ENCODE assay signal across 38 cellular contexts in the genomic region with DNA sequence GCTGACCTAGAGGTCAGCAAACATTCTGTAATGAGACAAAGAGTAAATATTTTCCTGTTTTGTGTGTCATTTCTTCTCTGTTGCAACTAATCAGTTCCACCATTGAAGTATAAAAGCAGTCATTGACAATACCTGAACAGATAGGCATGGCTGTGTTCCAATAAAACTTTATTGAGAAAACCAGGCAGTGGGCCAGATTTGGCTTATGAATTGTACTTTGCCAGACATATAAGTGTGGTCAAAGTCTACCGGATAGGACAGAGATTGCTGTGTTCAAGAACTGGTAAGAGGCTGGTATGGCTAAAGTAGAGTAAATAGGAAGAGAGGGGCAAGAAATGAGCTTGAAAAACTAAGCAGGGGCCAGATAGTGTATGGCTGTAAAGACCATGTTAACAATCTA. TPM values are rescaled to one million over a fixed set of nuclear protein-coding genes. Genes with fewer than 3 reads are reported as not detected.
"Had no signal": no experiment of that assay in that cellular context is flagged by ENCODE, and none has a peak within 500 bp of the region (broad histone marks: within the 10 kb centered on the region; RNA-seq: fewer than 3 reads in every experiment).

No MANE protein-coding gene starts in this region.

- H3K27ac Mint-ChIP-seq: activated CD4-positive, alpha-beta memory T cell treated with anti-CD3 and anti-CD28 coated beads for 36 hours; activated CD4-positive, alpha-beta T cell treated with anti-CD3 and anti-CD28 coated beads for 36 hours; activated CD4-positive, alpha-beta T cell treated with anti-CD3 and anti-CD28 coated beads, Interleukin-2, amount 10 ng/mL, durations not matched to agents 24 days and 14 days; activated CD8-positive, alpha-beta memory T cell treated with anti-CD3 and anti-CD28 coated beads, Interleukin-2, amount 10 ng/mL, durations not matched to agents 7 days and 5 days; activated CD8-positive, alpha-beta T cell treated with anti-CD3 and anti-CD28 coated beads, Interleukin-2, amount 10 ng/mL, durations not matched to agents 7 days and 5 days; activated naive CD4-positive, alpha-beta T cell treated with anti-CD3 and anti-CD28 coated beads for 36 hours; activated naive CD4-positive, alpha-beta T cell treated with anti-CD3 and anti-CD28 coated beads, Interleukin-2, amount 50 U/mL, for 24 hours; activated naive CD8-positive, alpha-beta T cell treated with anti-CD3 and anti-CD28 coated beads for 36 hours; activated naive CD8-positive, alpha-beta T cell treated with anti-CD3 and anti-CD28 coated beads, Interleukin-2, amount 50 U/mL, for 24 hours; activated T-helper 1 cell treated with anti-CD3 and anti-CD28 coated beads, Interleukin-12 subunit alpha, Interleukin-12 subunit beta, Interleukin-2, Interleukin-4 antibody, amounts not matched to agents 30 ng/mL and 10 ng/mL and 1 ng/mL, durations not matched to agents 14 hours and 24 hours and 36 hours; activated T-helper 2 cell treated with anti-CD3 and anti-CD28 coated beads, Interferon-gamma antibody, Interleukin-2, Interleukin-4, amounts not matched to agents 10 μg/mL and 5 μg/mL and 100 μg/mL, durations not matched to agents 14 hours and 24 hours and 36 hours had no signal

- H3K36me3 Mint-ChIP-seq: activated CD4-positive, alpha-beta memory T cell treated with anti-CD3 and anti-CD28 coated beads for 36 hours; activated CD8-positive, alpha-beta memory T cell treated with anti-CD3 and anti-CD28 coated beads, Interleukin-2, amount 10 ng/mL, durations not matched to agents 7 days and 5 days; activated naive CD4-positive, alpha-beta T cell treated with anti-CD3 and anti-CD28 coated beads, Interleukin-2, amount 50 U/mL, for 24 hours; activated naive CD8-positive, alpha-beta T cell treated with anti-CD3 and anti-CD28 coated beads for 36 hours had no signal

- H3K9me3 Mint-ChIP-seq: activated CD4-positive, alpha-beta memory T cell treated with anti-CD3 and anti-CD28 coated beads for 36 hours; activated CD4-positive, alpha-beta T cell treated with anti-CD3 and anti-CD28 coated beads, Interleukin-2, amount 10 ng/mL, durations not matched to agents 24 days and 14 days; activated naive CD4-positive, alpha-beta T cell treated with anti-CD3 and anti-CD28 coated beads for 36 hours; activated naive CD8-positive, alpha-beta T cell treated with anti-CD3 and anti-CD28 coated beads for 36 hours; activated naive CD8-positive, alpha-beta T cell treated with anti-CD3 and anti-CD28 coated beads, Interleukin-2, amount 50 U/mL, for 24 hours; activated T-helper 1 cell treated with anti-CD3 and anti-CD28 coated beads, Interleukin-12 subunit alpha, Interleukin-12 subunit beta, Interleukin-2, Interleukin-4 antibody, amounts not matched to agents 30 ng/mL and 10 ng/mL and 1 ng/mL, durations not matched to agents 14 hours and 24 hours and 36 hours; activated T-helper 2 cell treated with anti-CD3 and anti-CD28 coated beads, Interferon-gamma antibody, Interleukin-2, Interleukin-4, amounts not matched to agents 10 μg/mL and 5 μg/mL and 100 μg/mL, durations not matched to agents 14 hours and 24 hours and 36 hours had no signal

- H3K27me3 Mint-ChIP-seq: activated CD4-positive, alpha-beta memory T cell treated with anti-CD3 and anti-CD28 coated beads for 36 hours; activated CD4-positive, alpha-beta T cell treated with anti-CD3 and anti-CD28 coated beads, Interleukin-2, amount 10 ng/mL, durations not matched to agents 24 days and 14 days; activated CD8-positive, alpha-beta memory T cell treated with anti-CD3 and anti-CD28 coated beads, Interleukin-2, amount 10 ng/mL, durations not matched to agents 7 days and 5 days had no signal

- FAIRE-seq: colon, endometrium, endothelial cell of umbilical vein had no signal

- ATAC-seq: activated CD4-positive, alpha-beta T cell treated with anti-CD3 and anti-CD28 coated beads for 36 hours; activated CD8-positive, alpha-beta memory T cell treated with anti-CD3 and anti-CD28 coated beads, Interleukin-2, amount 10 ng/mL, durations not matched to agents 7 days and 5 days; activated CD8-positive, alpha-beta T cell treated with anti-CD3 and anti-CD28 coated beads, Interleukin-2, amount 10 ng/mL, durations not matched to agents 7 days and 5 days; activated naive CD8-positive, alpha-beta T cell treated with anti-CD3 and anti-CD28 coated beads, Interleukin-2, amount 50 U/mL, for 24 hours; body of pancreas; gastroesophageal sphincter had no signal

- H3K27ac ChIP-seq: adrenal gland, body of pancreas, epithelial cell of prostate, esophagus squamous epithelium, gastroesophageal sphincter had no signal

- H3K9me3 ChIP-seq: adrenal gland, body of pancreas, esophagus squamous epithelium, gastroesophageal sphincter had no signal

- H3K4me1 ChIP-seq: adrenal gland, body of pancreas, esophagus squamous epithelium, gastroesophageal sphincter had no signal

- DNase-seq: activated CD4-positive, alpha-beta memory T cell treated with anti-CD3 and anti-CD28 coated beads for 36 hours; activated CD4-positive, alpha-beta T cell treated with anti-CD3 and anti-CD28 coated beads for 36 hours; activated CD4-positive, alpha-beta T cell treated with anti-CD3 and anti-CD28 coated beads, Interleukin-2, amount 10 ng/mL, durations not matched to agents 24 days and 14 days; activated CD4-positive, CD25-positive, alpha-beta regulatory T cell; activated CD4-positive, CD25-positive, alpha-beta regulatory T cell treated with anti-CD3 and anti-CD28 coated beads, Interleukin-2, amount 50 U/mL, for 72 hours; activated CD8-positive, alpha-beta memory T cell treated with anti-CD3 and anti-CD28 coated beads, Interleukin-2, amount 10 ng/mL, durations not matched to agents 7 days and 5 days; activated CD8-positive, alpha-beta memory T cell treated with anti-CD3 and anti-CD28 coated beads, Interleukin-2, amount 50 U/mL, for 4 hours; activated CD8-positive, alpha-beta T cell treated with anti-CD3 and anti-CD28 coated beads, Interleukin-2, amount 10 ng/mL, durations not matched to agents 7 days and 5 days; activated effector memory CD4-positive, alpha-beta T cell treated with anti-CD3 and anti-CD28 coated beads, Interleukin-2, amount 50 U/mL, for 16 hours; activated naive CD4-positive, alpha-beta T cell treated with anti-CD3 and anti-CD28 coated beads for 36 hours; activated naive CD8-positive, alpha-beta T cell treated with anti-CD3 and anti-CD28 coated beads for 36 hours; activated naive CD8-positive, alpha-beta T cell treated with anti-CD3 and anti-CD28 coated beads, Interleukin-2, amount 50 U/mL, for 24 hours; activated T-cell treated with anti-CD3 and anti-CD28 coated beads, Interleukin-2, amount 50 U/mL, for 1 hour; activated T-cell treated with anti-CD3 and anti-CD28 coated beads, Interleukin-2, amount 50 U/mL, for 48 hours; adrenal gland; amygdala; aorta; body of pancreas; caudate nucleus; effector CD8-positive, alpha-beta T cell; esophagus squamous epithelium; foreskin melanocyte; head of caudate nucleus; T-helper 2 cell had no signal

- H3K36me3 ChIP-seq: adrenal gland, esophagus squamous epithelium, gastroesophageal sphincter had no signal

- H3K27me3 ChIP-seq: adrenal gland, body of pancreas, esophagus squamous epithelium, gastroesophageal sphincter had no signal

- H3K4me1 Mint-ChIP-seq: activated CD4-positive, alpha-beta T cell treated with anti-CD3 and anti-CD28 coated beads for 36 hours; activated CD4-positive, alpha-beta T cell treated with anti-CD3 and anti-CD28 coated beads, Interleukin-2, amount 10 ng/mL, durations not matched to agents 24 days and 14 days; activated CD8-positive, alpha-beta memory T cell treated with anti-CD3 and anti-CD28 coated beads, Interleukin-2, amount 10 ng/mL, durations not matched to agents 7 days and 5 days; activated naive CD4-positive, alpha-beta T cell treated with anti-CD3 and anti-CD28 coated beads, Interleukin-2, amount 50 U/mL, for 24 hours; activated naive CD8-positive, alpha-beta T cell treated with anti-CD3 and anti-CD28 coated beads for 36 hours; activated naive CD8-positive, alpha-beta T cell treated with anti-CD3 and anti-CD28 coated beads, Interleukin-2, amount 50 U/mL, for 24 hours had no signal

- H3K4me3 Mint-ChIP-seq: activated CD4-positive, alpha-beta memory T cell treated with anti-CD3 and anti-CD28 coated beads for 36 hours; activated CD4-positive, alpha-beta T cell treated with anti-CD3 and anti-CD28 coated beads for 36 hours; activated CD4-positive, alpha-beta T cell treated with anti-CD3 and anti-CD28 coated beads, Interleukin-2, amount 10 ng/mL, durations not matched to agents 24 days and 14 days; activated CD8-positive, alpha-beta memory T cell treated with anti-CD3 and anti-CD28 coated beads, Interleukin-2, amount 10 ng/mL, durations not matched to agents 7 days and 5 days; activated CD8-positive, alpha-beta T cell treated with anti-CD3 and anti-CD28 coated beads, Interleukin-2, amount 10 ng/mL, durations not matched to agents 7 days and 5 days; activated naive CD4-positive, alpha-beta T cell treated with anti-CD3 and anti-CD28 coated beads for 36 hours; activated naive CD4-positive, alpha-beta T cell treated with anti-CD3 and anti-CD28 coated beads, Interleukin-2, amount 50 U/mL, for 24 hours; activated naive CD8-positive, alpha-beta T cell treated with anti-CD3 and anti-CD28 coated beads for 36 hours; activated naive CD8-positive, alpha-beta T cell treated with anti-CD3 and anti-CD28 coated beads, Interleukin-2, amount 50 U/mL, for 24 hours; activated T-helper 1 cell treated with anti-CD3 and anti-CD28 coated beads, Interleukin-12 subunit alpha, Interleukin-12 subunit beta, Interleukin-2, Interleukin-4 antibody, amounts not matched to agents 30 ng/mL and 10 ng/mL and 1 ng/mL, durations not matched to agents 14 hours and 24 hours and 36 hours had no signal

- H3K4me3 ChIP-seq: adrenal gland, body of pancreas, esophagus squamous epithelium, gastroesophageal sphincter had no signal

RNA-seq across cellular contexts. Expression of a gene that starts 38.3 kb away (rescaled TPM):
- total RNA-seq: activated CD4-positive, alpha-beta memory T cell treated with anti-CD3 and anti-CD28 coated beads for 36 hours; activated CD8-positive, alpha-beta memory T cell treated with anti-CD3 and anti-CD28 coated beads, Interleukin-2, amount 10 ng/mL, durations not matched to agents 7 days and 5 days; activated CD8-positive, alpha-beta T cell treated with anti-CD3 and anti-CD28 coated beads, Interleukin-2, amount 10 ng/mL, durations not matched to agents 7 days and 5 days; activated naive CD4-positive, alpha-beta T cell treated with anti-CD3 and anti-CD28 coated beads for 36 hours; body of pancreas; chondrocyte; dermis microvascular lymphatic vessel endothelial cell; endothelial cell of umbilical vein; esophagus squamous epithelium; fibroblast of villous mesenchyme; glomerular endothelial cell; T-helper 1 cell treated with Interleukin-12 subunit alpha and Interleukin-12 subunit beta and Interleukin-4 antibody, amounts not matched to agents 30 ng/mL and 1 ng/mL, for 36 hours had no signal
- polyA plus RNA-seq: endothelial cell of umbilical vein, fibroblast of lung had no signal
